In genomic region chr5:82167372-82167771, GRCh38 we compare ENCODE assay signal across 21 cellular contexts.
DNase-seq lines count a peak whose midpoint lies in the region; ATAC-seq, FAIRE-seq and TF ChIP-seq lines count a peak whose summit lies in the region.
"Had no signal": no experiment of that assay in that cellular context is flagged by ENCODE, and none has a peak within 500 bp of the region (broad histone marks: within the 10 kb centered on the region; RNA-seq: fewer than 3 reads in every experiment).

No MANE protein-coding gene starts in this region.

- no peak for TF ChIP-seq POLR2A in GM12891 (IDR thresholded peaks at IDR 0.05; ENCODE audit: low read depth, low read length)
- TF ChIP-seq POLR2A in K562 (conservative IDR thresholded peaks at IDR 0.05) = no peak

- H3K36me3 ChIP-seq in MM.1S (replicated peaks; ENCODE audit: insufficient read depth, low read length) (no peaks in the 10 kb centered on the region), K562 (ENCODE audit: control insufficient read depth, insufficient read depth, low read length) (no peaks in the 10 kb centered on the region)
- H3K36me3 ChIP-seq: Peyer's patch had no signal

- BruUV-seq in K562 (replicated peaks; lab: Mats Ljungman, UMichigan) = no TSS peak

- no peaks in the 10 kb centered on the region for H3K27me3 Mint-ChIP-seq in activated CD8-positive, alpha-beta T cell treated with anti-CD3 and anti-CD28 coated beads, Interleukin-2, amount 10 ng/mL, durations not matched to agents 7 days and 5 days (ENCODE audit: low read depth)

- FAIRE-seq in GM12891 (lab: Jason Lieb, UNC) = peak; percentile 40
- FAIRE-seq in GM19239 (lab: Jason Lieb, UNC) = peak; percentile 68
- peak; percentile 19 for FAIRE-seq in K562 (lab: Jason Lieb, UNC)

- no peaks in the 10 kb centered on the region for H3K9me3 Mint-ChIP-seq in activated CD8-positive, alpha-beta T cell treated with anti-CD3 and anti-CD28 coated beads, Interleukin-2, amount 10 ng/mL, durations not matched to agents 7 days and 5 days (ENCODE audit: insufficient read depth)
- H3K9me3 Mint-ChIP-seq: CD14-positive monocyte had no signal

- H3K9ac ChIP-seq in MM.1S (ENCODE audit: low read length) = no peak overlapping the region
- no peak overlapping the region for H3K9ac ChIP-seq in K562 (ENCODE audit: insufficient read depth in 1 of 2, low read depth in 2 of 2, low read length in 2 of 2)
- H3K9ac ChIP-seq: GM23248, SK-N-SH had no signal

- 0 out of 2 replicates have a peak overlapping the region, but pooled peaks have one; percentile 22 for H3K27ac ChIP-seq in MM.1S (ENCODE audit: low read length)
- no peak overlapping the region for H3K27ac ChIP-seq in K562 (ENCODE audit: extremely low read depth, low read depth, low read length)
- H3K27ac ChIP-seq: GM23248, Peyer's patch had no signal

- ATAC-seq in K562 = no peak
- ATAC-seq in activated CD8-positive, alpha-beta T cell treated with anti-CD3 and anti-CD28 coated beads, Interleukin-2, amount 10 ng/mL, durations not matched to agents 7 days and 5 days = no peak

- no peak for DNase-seq in GM12891 (ENCODE audit: insufficient read length, low spot score)
- no peak for DNase-seq in GM19239 (ENCODE audit: insufficient read length, low spot score)
- no peak for DNase-seq in MM.1S
- DNase-seq in K562 (ENCODE audit: extremely low read depth in 1 of 4, low spot score in 3 of 4) = no peak
- DNase-seq in cerebellum (ENCODE audit: low spot score) = no peak
- DNase-seq in activated CD8-positive, alpha-beta T cell treated with anti-CD3 and anti-CD28 coated beads, Interleukin-2, amount 10 ng/mL, durations not matched to agents 7 days and 5 days = no peak
- no peak for DNase-seq in kidney tubule cell (ENCODE audit: low spot score)
- no peak for DNase-seq in NCI-H82 treated with DMSO at 0.1 percent for 48 hours (lab: John Stamatoyannopoulos, UW; ENCODE audit: unreplicated experiment)
- DNase-seq: DMS153, GM23248, NCI-H1048, NCI-H1694, NCI-H2107, NCI-H2227 treated with DMSO at 0.1 percent for 48 hours, NCI-H526, Peyer's patch, SHP77, SK-N-SH, T-helper 1 cell, T1000 had no signal

- peaks cover 6% of the 10 kb centered on the region; the same call in 1 of the 2 replicates for H3K4me1 ChIP-seq in MM.1S (ENCODE audit: low read length)
- peaks cover 0 to 3% of the 10 kb centered on the region in 2 experiments; a peak in 2 of 5 replicates for H3K4me1 ChIP-seq in K562 (replicated peaks in 1 of 2; ENCODE audit: control insufficient read depth in 2 of 2, insufficient read depth in 2 of 2, low read length in 2 of 2)
- H3K4me1 ChIP-seq: Peyer's patch had no signal

- 14% methylated on average over 2 of the region's 2 CpGs for WGBS in K562 (ENCODE audit: insufficient coverage, low coverage, missing lambda C conversion rate)

- no peaks in the 10 kb centered on the region for H3F3A ChIP-seq in MM.1S (ENCODE audit: insufficient read depth, low read length)

- no peaks in the 10 kb centered on the region for H4K20me1 ChIP-seq in MM.1S (ENCODE audit: insufficient read depth, low read length)
- no peaks in the 10 kb centered on the region for H4K20me1 ChIP-seq in K562 (replicated peaks; ENCODE audit: control insufficient read depth, insufficient read depth, low read length)

- in situ Hi-C loops in K562 (cut with MboI) = loop anchor here (25.0 kb wide), 1 partner anchor 655 kb away; no protein-coding TSS in a partner anchor

- no peak overlapping the region for H2AFZ ChIP-seq in MM.1S (ENCODE audit: low read length)
- H2AFZ ChIP-seq in K562 (ENCODE audit: low read depth, low read length) = no peak overlapping the region
- H2AFZ ChIP-seq: GM23248 had no signal

- CTCF ChIA-PET in K562 (lab: Yijun Ruan, JAX; ENCODE audit: low intra/inter-chr PET ratio) = interaction anchor here (1.7 kb wide), 1 partner anchor 661 kb away, joined by 9 read pairs; no protein-coding TSS in a partner anchor
- CTCF ChIA-PET in activated CD8-positive, alpha-beta T cell treated with anti-CD3 and anti-CD28 coated beads, Interleukin-2, amount 10 ng/mL, durations not matched to agents 7 days and 5 days (lab: Charles Lee) = interaction anchor here (0.6 to 1.6 kb wide), 3 partner anchors 327 to 741 kb away, joined by 3 to 4 read pairs (median 3); no protein-coding TSS in a partner anchor

- TF ChIP-seq EP300 in K562 (IDR thresholded peaks at IDR 0.05; ENCODE audit: low read length) = no peak

- intact Hi-C loops in K562 (cut with micrococcal nuclease) = loop anchor here (2.0 to 5.0 kb wide), 5 partner anchors 61 to 743 kb away; partner anchors contain the start of genes ATG10 and SSBP2

- POLR2A ChIA-PET in K562 (lab: Yijun Ruan, JAX) = interaction anchor here (1.0 kb wide), 1 partner anchor 10 kb away, joined by 6 read pairs; no protein-coding TSS in a partner anchor
- POLR2A ChIA-PET in activated CD8-positive, alpha-beta T cell treated with anti-CD3 and anti-CD28 coated beads, Interleukin-2, amount 10 ng/mL, durations not matched to agents 7 days and 5 days (lab: Charles Lee) = no interaction called here

- no peaks in the 10 kb centered on the region for H3K4me1 Mint-ChIP-seq in activated CD8-positive, alpha-beta T cell treated with anti-CD3 and anti-CD28 coated beads, Interleukin-2, amount 10 ng/mL, durations not matched to agents 7 days and 5 days (ENCODE audit: low read depth)

- H3K9me3 ChIP-seq in MM.1S (replicated peaks; ENCODE audit: insufficient read depth, low read length) = no peaks in the 10 kb centered on the region
- H3K9me3 ChIP-seq in K562 (replicated peaks; ENCODE audit: control insufficient read depth, insufficient read depth, low read depth, low read length) = no peaks in the 10 kb centered on the region
- H3K9me3 ChIP-seq: Peyer's patch, SK-N-SH had no signal

- H3K27ac Mint-ChIP-seq in activated CD8-positive, alpha-beta T cell treated with anti-CD3 and anti-CD28 coated beads, Interleukin-2, amount 10 ng/mL, durations not matched to agents 7 days and 5 days = no peak overlapping the region

- H3K4me3 ChIP-seq in MM.1S (ENCODE audit: low read length) = no peak overlapping the region
- no peak overlapping the region for H3K4me3 ChIP-seq in K562
- H3K4me3 ChIP-seq: GM23248, Peyer's patch had no signal

- no peak for TF ChIP-seq RAD21 in K562 (CRISPR knock-in tag; conservative IDR thresholded peaks at IDR 0.05 in 1 of 2, IDR thresholded peaks at IDR 0.05 in 1 of 2)

- H3K4me2 ChIP-seq in MM.1S (ENCODE audit: low read depth, low read length) = no peak overlapping the region
- H3K4me2 ChIP-seq in K562 (ENCODE audit: insufficient read depth, low read length) = no peak overlapping the region

- TF ChIP-seq CTCF in MM.1S (IDR thresholded peaks at IDR 0.05; ENCODE audit: low read length) (no peak), K562 (IDR thresholded peaks at IDR 0.05 in 2 of 3, conservative IDR thresholded peaks at IDR 0.05 in 1 of 3; ENCODE audit: insufficient read depth in 2 of 3, low read depth in 1 of 3, low read length in 3 of 3) (no peak)

- no peak overlapping the region for H3K4me3 Mint-ChIP-seq in activated CD8-positive, alpha-beta T cell treated with anti-CD3 and anti-CD28 coated beads, Interleukin-2, amount 10 ng/mL, durations not matched to agents 7 days and 5 days
- H3K4me3 Mint-ChIP-seq: CD14-positive monocyte had no signal

- no peaks in the 10 kb centered on the region for H3K9me1 ChIP-seq in K562 (ENCODE audit: control insufficient read depth, insufficient read depth, low read length)

- no peaks in the 10 kb centered on the region for H3K79me2 ChIP-seq in MM.1S (ENCODE audit: low read length)
- H3K79me2 ChIP-seq in K562 (ENCODE audit: control insufficient read depth, insufficient read depth, low read length) = no peaks in the 10 kb centered on the region

- H3K27me3 ChIP-seq in MM.1S (replicated peaks; ENCODE audit: insufficient read depth, low read length) = no peaks in the 10 kb centered on the region
- H3K27me3 ChIP-seq in K562 (ENCODE audit: control insufficient read depth in 2 of 2, insufficient read depth in 2 of 2, low read length in 2 of 2) = no peaks in the 10 kb centered on the region
- H3K27me3 ChIP-seq: Peyer's patch had no signal

- no peaks in the 10 kb centered on the region for H3K9me2 ChIP-seq in MM.1S (replicated peaks; ENCODE audit: insufficient read depth, low read length)
- H3K9me2 ChIP-seq: SK-N-SH had no signal

- no peaks in the 10 kb centered on the region for H3K36me3 Mint-ChIP-seq in activated CD8-positive, alpha-beta T cell treated with anti-CD3 and anti-CD28 coated beads, Interleukin-2, amount 10 ng/mL, durations not matched to agents 7 days and 5 days (ENCODE audit: low read depth)
- H3K36me3 Mint-ChIP-seq: CD14-positive monocyte had no signal

TF ChIP-seq in GM12891, 5 proteins besides CTCF, POLR2A, EP300 and RAD21:
- TF ChIP-seq TAF1 (IDR thresholded peaks at IDR 0.05; ENCODE audit: low read depth, low read length) (no peak), SPI1 (IDR thresholded peaks at IDR 0.05; ENCODE audit: low read depth, low read length) (no peak)

TF ChIP-seq in K562, 482 proteins besides CTCF, POLR2A, EP300 and RAD21:
- TF ChIP-seq ZNF282 (CRISPR knock-in tag; IDR thresholded peaks at IDR 0.05) (no peak), U2AF1 (optimal IDR thresholded peaks at IDR 0.05; ENCODE audit: low read depth, low read length) (no peak), ZHX1 (conservative IDR thresholded peaks at IDR 0.05; ENCODE audit: low read length) (no peak), STAT5A (IDR thresholded peaks at IDR 0.05; ENCODE audit: borderline replicate concordance, low read length) (no peak)
